1 cellular context compared by ENCODE assay signal in genomic region chr3:51501833-51502561, GRCh38.
TF ChIP-seq lines count a peak whose summit lies in the region.

No MANE protein-coding gene starts in this region.

TF ChIP-seq in HCT116, 20 proteins besides CTCF, POLR2A, EP300 and RAD21 (continued from another document):
- no peak for TF ChIP-seq MAX (IDR thresholded peaks at IDR 0.05)
- TF ChIP-seq FOSL1 (IDR thresholded peaks at IDR 0.05; ENCODE audit: low read depth) = no peak
